ENCODE assay signal across 1 cellular context in genomic region chr9:129558551-129559505, GRCh38.
TF ChIP-seq lines count a peak whose summit lies in the region.

No MANE protein-coding gene starts in this region.

TF ChIP-seq in HepG2, 621 proteins besides CTCF, POLR2A, EP300 and RAD21 (continued from another document and continues in another):
- TF ChIP-seq ZNF687 (CRISPR knock-in tag; IDR thresholded peaks at IDR 0.05) (peak; percentile 100), KAT8 (CRISPR knock-in tag; IDR thresholded peaks at IDR 0.05) (peak; percentile 67; the same call in 1 of the 2 replicates), KDM3A (CRISPR knock-in tag; IDR thresholded peaks at IDR 0.05; ENCODE audit: low read depth) (peak; percentile 67; the same call in 1 of the 2 replicates), TFAP4 (IDR thresholded peaks at IDR 0.05; ENCODE audit: borderline replicate concordance, low read depth) (peak; percentile 46; the same call in 1 of the 2 replicates), ZNF225 (CRISPR knock-in tag; IDR thresholded peaks at IDR 0.05) (peak; percentile 31; the same call in 1 of the 2 replicates), RCOR2 (CRISPR knock-in tag; IDR thresholded peaks at IDR 0.05) (peak; percentile 82; the same call in 1 of the 2 replicates), TSC22D2 (CRISPR knock-in tag; IDR thresholded peaks at IDR 0.05; ENCODE audit: borderline replicate concordance) (peak; percentile 87; the same call in 1 of the 2 replicates), ZFX (CRISPR knock-in tag; IDR thresholded peaks at IDR 0.05; ENCODE audit: low read depth) (peak; percentile 73; the same call in 1 of the 2 replicates), ZNF556 (CRISPR knock-in tag; IDR thresholded peaks at IDR 0.05; ENCODE audit: borderline replicate concordance) (peak; percentile 38; the same call in 1 of the 2 replicates), ZC3H4 (CRISPR knock-in tag; IDR thresholded peaks at IDR 0.05; ENCODE audit: borderline replicate concordance) (no peak; the same call in 1 of the 2 replicates), REL (CRISPR knock-in tag; conservative IDR thresholded peaks at IDR 0.05) (0 out of 2 replicates have a peak, but pooled peaks have one; percentile 55), ZMAT5 (CRISPR knock-in tag; IDR thresholded peaks at IDR 0.05; ENCODE audit: borderline replicate concordance, low read depth) (no peak), HOXA3 (CRISPR knock-in tag; IDR thresholded peaks at IDR 0.05) (peak; percentile 90), RFXANK (CRISPR knock-in tag; IDR thresholded peaks at IDR 0.05) (0 out of 2 replicates have a peak, but pooled peaks have one; percentile 46), FOXP1 (IDR thresholded peaks at IDR 0.05) (no peak), FOXP1 (CRISPR knock-in tag; IDR thresholded peaks at IDR 0.05) (no peak), GLI4 (CRISPR knock-in tag; IDR thresholded peaks at IDR 0.05; ENCODE audit: borderline replicate concordance) (no peak), FOSL1 (CRISPR knock-in tag; IDR thresholded peaks at IDR 0.05; ENCODE audit: borderline replicate concordance) (no peak; the same call in 1 of the 2 replicates), HNRNPL (IDR thresholded peaks at IDR 0.05; ENCODE audit: low read depth, low read length) (peak; percentile 97), FOXO4 (CRISPR knock-in tag; conservative IDR thresholded peaks at IDR 0.05) (peak; percentile 94; the same call in 1 of the 2 replicates), ZNF670 (CRISPR knock-in tag; IDR thresholded peaks at IDR 0.05; ENCODE audit: borderline replicate concordance) (peak; percentile 68; the same call in 1 of the 2 replicates), MTA3 (CRISPR knock-in tag; IDR thresholded peaks at IDR 0.05) (no peak), CHD4 (IDR thresholded peaks at IDR 0.05; ENCODE audit: borderline replicate concordance, low read length) (no peak; the same call in 1 of the 2 replicates), ZNF317 (CRISPR knock-in tag; IDR thresholded peaks at IDR 0.05) (peak; percentile 89), TCF7L2 (IDR thresholded peaks at IDR 0.05; ENCODE audit: low read depth, low read length) (no peak), PCBP1 (IDR thresholded peaks at IDR 0.05; ENCODE audit: borderline replicate concordance, low read depth, low read length) (0 out of 2 replicates have a peak, but pooled peaks have one; percentile 73), ZNF564 (CRISPR knock-in tag; IDR thresholded peaks at IDR 0.05) (peak; percentile 90), ZNF235 (CRISPR knock-in tag; IDR thresholded peaks at IDR 0.05; ENCODE audit: borderline replicate concordance) (peak; percentile 34; the same call in 1 of the 2 replicates), HIC2 (CRISPR knock-in tag; IDR thresholded peaks at IDR 0.05; ENCODE audit: low read depth) (peak; percentile 47), ZNF639 (CRISPR knock-in tag; conservative IDR thresholded peaks at IDR 0.05) (peak; percentile 74; the same call in 1 of the 2 replicates), BRF2 (CRISPR knock-in tag; IDR thresholded peaks at IDR 0.05) (peak; percentile 96), XRCC5 (optimal IDR thresholded peaks at IDR 0.05; ENCODE audit: low read length) (peak; percentile 6), KIAA2018 (CRISPR knock-in tag; IDR thresholded peaks at IDR 0.05; ENCODE audit: borderline replicate concordance) (peak; percentile 83; the same call in 1 of the 2 replicates), KAT2B (IDR thresholded peaks at IDR 0.05; ENCODE audit: borderline replicate concordance, low read depth, low read length) (no peak), HINFP (CRISPR knock-in tag; IDR thresholded peaks at IDR 0.05; ENCODE audit: low read depth) (peak; percentile 72; the same call in 1 of the 2 replicates), ZNF709 (CRISPR knock-in tag; IDR thresholded peaks at IDR 0.05) (peak; percentile 98), ZNF446 (CRISPR knock-in tag; IDR thresholded peaks at IDR 0.05) (peak; percentile 90; the same call in 1 of the 2 replicates), HNRNPLL (IDR thresholded peaks at IDR 0.05; ENCODE audit: low read depth, low read length, poor library complexity, severe bottlenecking) (peak; percentile 16)
